ENCODE assay signal across 8 cellular contexts in genomic region chr5:179558912-179559279, GRCh38. TPM values are rescaled to one million over a fixed set of nuclear protein-coding genes. Genes with fewer than 3 reads are reported as not detected.
DNase-seq lines count a peak whose midpoint lies in the region; ATAC-seq and TF ChIP-seq lines count a peak whose summit lies in the region.

No MANE protein-coding gene starts in this region.

- TF ChIP-seq CTCF in C4-2B (conservative IDR thresholded peaks at IDR 0.05) = no peak
- no peak for TF ChIP-seq CTCF in HFF-Myc (IDR thresholded peaks at IDR 0.05; ENCODE audit: low read depth, low read length, missing control alignments)
- TF ChIP-seq CTCF in PC-3 (conservative IDR thresholded peaks at IDR 0.05; ENCODE audit: low read depth, low read length) = no peak
- no peak for TF ChIP-seq CTCF in dorsolateral prefrontal cortex (IDR thresholded peaks at IDR 0.05 in 54 of 56, conservative IDR thresholded peaks at IDR 0.05 in 2 of 56; ENCODE audit: low read depth in 1 of 56, partially characterized antibody in 56 of 56)
- no peak for TF ChIP-seq CTCF in tibial nerve (IDR thresholded peaks at IDR 0.05)

- TSS peak; percentile 97 for BruUV-seq in PC-3 (replicated peaks; lab: Mats Ljungman, UMichigan)

- ATAC-seq in PC-3 = peak; percentile 7; the same call in 1 of the 2 replicates
- no peak for ATAC-seq in memory B cell (ENCODE audit: low read depth)
- no peak for ATAC-seq in HG03025 (IDR thresholded peaks at IDR 0.05; ENCODE audit: low FRiP score, unreplicated experiment)
- no peak for ATAC-seq in GM18505 (IDR thresholded peaks at IDR 0.05; ENCODE audit: unreplicated experiment)

- TF ChIP-seq POLR2A in tibial nerve (IDR thresholded peaks at IDR 0.05) (no peak), GM18505 (IDR thresholded peaks at IDR 0.05; ENCODE audit: borderline replicate concordance, extremely low read depth, insufficient read depth, insufficient read length) (no peak)

- peak overlapping the region; percentile 96 for H3K4me3 Mint-ChIP-seq in memory B cell

- H3K36me3 Mint-ChIP-seq in memory B cell = peaks cover 8% of the 10 kb centered on the region

- H3K36me3 ChIP-seq in PC-3 (ENCODE audit: low read depth, low read length) = peaks cover 3% of the 10 kb centered on the region; the same call in 1 of the 2 replicates
- peaks cover 0 to 24% (median 0%) of the 10 kb centered on the region in 3 donors for H3K36me3 ChIP-seq in tibial nerve

- H3K4me2 ChIP-seq in PC-3 (ENCODE audit: low read length) = peak overlapping the region; percentile 98

- peak overlapping the region; percentile 92 for H3K27ac Mint-ChIP-seq in memory B cell

- H3K9ac ChIP-seq in PC-3 (ENCODE audit: low read length) = peak overlapping the region; percentile 68

- no peaks in the 10 kb centered on the region for H3F3A ChIP-seq in PC-3 (ENCODE audit: low read length, unreplicated experiment)

- H3K4me1 Mint-ChIP-seq in memory B cell = peaks cover 9% of the 10 kb centered on the region

- no peaks in the 10 kb centered on the region for H3K9me3 Mint-ChIP-seq in memory B cell

- no peaks in the 10 kb centered on the region for H3K9me2 ChIP-seq in PC-3 (replicated peaks; ENCODE audit: low read length)

- peaks cover 49% of the 10 kb centered on the region for H3K79me2 ChIP-seq in PC-3 (ENCODE audit: low read length)

- H3K27ac ChIP-seq in C4-2B (peak overlapping the region; percentile 66), PC-3 (ENCODE audit: low read length) (peak overlapping the region; percentile 66), dorsolateral prefrontal cortex (peak overlapping the region; percentile 34 to 95 (median 85)), tibial nerve (peak overlapping the region; percentile 45 to 82 (median 68))

- H3K27me3 Mint-ChIP-seq in memory B cell = no peaks in the 10 kb centered on the region

- no peaks in the 10 kb centered on the region for H3K27me3 ChIP-seq in PC-3 (ENCODE audit: low read length)
- H3K27me3 ChIP-seq in dorsolateral prefrontal cortex = no peaks in the 10 kb centered on the region
- H3K27me3 ChIP-seq in tibial nerve = no peaks in the 10 kb centered on the region

- no peak for DNase-seq in HFF-Myc (ENCODE audit: extremely low read depth, low read depth)
- DNase-seq in PC-3 = peak; percentile 13
- DNase-seq in dorsolateral prefrontal cortex = peak in 1 of 10 donors; percentile 31
- no peak for DNase-seq in memory B cell (ENCODE audit: low spot score in 2 of 2)
- no peak for DNase-seq in tibial nerve (ENCODE audit: low spot score in 2 of 2)

- WGBS in tibial nerve, 2 donors = 11% methylated on average over 14 of the region's 14 CpGs

- peak overlapping the region; percentile 81 for H2AFZ ChIP-seq in PC-3 (ENCODE audit: low read length)

- H3K4me3 ChIP-seq in HFF-Myc (replicated peaks; ENCODE audit: low read depth, low read length) (peak overlapping the region; percentile 75), PC-3 (ENCODE audit: low read length) (peak overlapping the region; percentile 97), dorsolateral prefrontal cortex (peak overlapping the region; percentile 57 to 95 (median 77)), tibial nerve (peak overlapping the region; percentile 40 to 69 (median 62))

- CTCF ChIA-PET in PC-3 (lab: Charles Lee) = interaction anchor here (0.8 kb wide), 1 partner anchor 760 kb away, joined by 4 read pairs; no protein-coding TSS in a partner anchor

- H3K4me1 ChIP-seq in PC-3 (ENCODE audit: insufficient read depth, low read length) = peaks cover 12% of the 10 kb centered on the region
- H3K4me1 ChIP-seq in tibial nerve = peaks cover 0 to 30% (median 9%) of the 10 kb centered on the region in 4 donors

- POLR2A ChIA-PET in PC-3 (lab: Charles Lee; ENCODE audit: unreplicated experiment) = interaction anchor here (1.0 kb wide), 3 partner anchors 8 to 65 kb away, joined by 5 to 10 read pairs (median 8); partner anchors contain the start of genes HNRNPH1 and RUFY1

- H3K9me3 ChIP-seq in PC-3 (ENCODE audit: low read length) (no peaks in the 10 kb centered on the region), tibial nerve (no peaks in the 10 kb centered on the region)

- TF ChIP-seq EP300 in tibial nerve (IDR thresholded peaks at IDR 0.05) = no peak

- H4K20me1 ChIP-seq in PC-3 (ENCODE audit: low read length) = no peaks in the 10 kb centered on the region

- intact Hi-C loops in PC-3 (cut with micrococcal nuclease) = loop anchor here (1.0 kb wide), 1 partner anchor 8 kb away; no protein-coding TSS in a partner anchor
- intact Hi-C loops in dorsolateral prefrontal cortex (cut with DNase I) = loop anchor here (1.0 to 10.0 kb wide), 3 partner anchors 9 to 236 kb away; partner anchors contain the start of genes HNRNPH1 (in 2 of the 2), RUFY1 (in 2 of the 2) and LTC4S (in 1 of the 2)

RNA-seq across cellular contexts. Expression of gene RUFY1, which starts 8.5 kb away (rescaled TPM):
- 27.1 and 31.5 TPM in 2 replicates for total RNA-seq in PC-3 (2014; rRNA removed)
- total RNA-seq in dorsolateral prefrontal cortex = 10 to 100 TPM; 28.4 to 67.4 (median 44.5) TPM
- 10 to 100 TPM; 56.6 to 76.3 (median 71.3) TPM for total RNA-seq in tibial nerve
